22 cellular contexts compared by ENCODE assay signal in the genomic region with DNA sequence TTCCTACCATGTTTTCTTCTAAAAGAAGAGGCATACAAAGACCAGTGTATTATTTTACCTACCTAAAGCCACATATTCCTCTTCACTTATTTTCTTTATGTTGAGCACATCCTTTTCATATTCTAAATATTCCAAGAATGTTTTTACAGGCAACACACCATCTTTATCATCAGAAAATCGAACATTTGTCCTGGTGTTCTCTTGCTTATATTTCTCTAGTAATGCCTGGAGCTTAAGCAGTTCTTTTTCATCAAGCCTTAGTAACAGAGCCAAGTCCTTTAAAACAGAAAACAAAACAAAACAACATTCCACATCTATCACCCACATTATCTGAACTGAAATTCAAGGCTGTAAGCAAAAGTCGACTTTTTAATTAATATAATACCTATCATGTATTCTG.
"Had no signal": no experiment of that assay in that cellular context is flagged by ENCODE, and none has a peak within 500 bp of the region (broad histone marks: within the 10 kb centered on the region; RNA-seq: fewer than 3 reads in every experiment).

No MANE protein-coding gene starts in this region.

- H3K27me3 ChIP-seq: dorsolateral prefrontal cortex, left lung, transverse colon had no signal

- H3K27ac Mint-ChIP-seq: activated B cell treated with CpG ODN at 0.5 μM for 24 hours; activated naive CD8-positive, alpha-beta T cell; natural killer cell had no signal

- ATAC-seq: left lung; mucosa of descending colon; natural killer cell; right cardiac atrium; stimulated activated naive CD8-positive, alpha-beta T cell treated with anti-CD3 and anti-CD28 coated beads, Interleukin-15, Interleukin-2, amounts not matched to agents 100 U/mL and 50 U/mL, for 24 hours had no signal

- H3K36me3 ChIP-seq: prostate gland had no signal

- H3K27me3 Mint-ChIP-seq: activated B cell treated with CpG ODN at 0.5 μM for 24 hours; activated naive CD8-positive, alpha-beta T cell had no signal

- H3K4me2 ChIP-seq: smooth muscle cell had no signal

- H3K27ac ChIP-seq: dorsolateral prefrontal cortex, left lung, prostate gland, transverse colon had no signal

- FAIRE-seq: bronchial epithelial cell had no signal

- H3K9me3 Mint-ChIP-seq: activated B cell treated with CpG ODN at 0.5 μM for 24 hours, endodermal cell, natural killer cell had no signal

- H3K9me3 ChIP-seq: left lung, mucosa of descending colon, prostate gland, transverse colon had no signal

- H3K4me1 ChIP-seq: left lung, prostate gland, transverse colon had no signal

- H3K4me3 Mint-ChIP-seq: activated B cell treated with CpG ODN at 0.5 μM for 24 hours; activated naive CD8-positive, alpha-beta T cell; endodermal cell; natural killer cell had no signal

- H3K4me3 ChIP-seq: dorsolateral prefrontal cortex, left lung, mucosa of descending colon, prostate gland, smooth muscle cell, transverse colon had no signal

- DNase-seq: activated B cell treated with CpG ODN at 0.5 μM for 24 hours; activated CD4-positive, alpha-beta T cell treated with anti-CD3 and anti-CD28 coated beads for 48 hours; activated CD8-positive, alpha-beta memory T cell treated with anti-CD3 and anti-CD28 coated beads, Interleukin-2, amount 50 U/mL, for 48 hours; activated gamma-delta T cell treated with Interleukin-2 at 50 U/mL for 16 hours; amygdala; dorsolateral prefrontal cortex; endodermal cell; erythroblast; islet precursor cell; left lung; mammary epithelial cell; mucosa of descending colon; natural killer cell; nucleus accumbens; right cardiac atrium; stimulated activated naive CD8-positive, alpha-beta T cell treated with anti-CD3 and anti-CD28 coated beads, Interleukin-15, Interleukin-2, amounts not matched to agents 100 U/mL and 50 U/mL, for 24 hours; T-helper 2 cell; transverse colon had no signal

- H3K4me1 Mint-ChIP-seq: activated B cell treated with CpG ODN at 0.5 μM for 24 hours, endodermal cell had no signal
